Comparison of ENCODE assay signal across 17 cellular contexts in genomic region chr9:84101892-84102632, GRCh38.
DNase-seq lines count a peak whose midpoint lies in the region; ATAC-seq and TF ChIP-seq lines count a peak whose summit lies in the region.
"Had no signal": no experiment of that assay in that cellular context is flagged by ENCODE, and none has a peak within 500 bp of the region (broad histone marks: within the 10 kb centered on the region; RNA-seq: fewer than 3 reads in every experiment).

No MANE protein-coding gene starts in this region.

- H3K27ac Mint-ChIP-seq in brain (peak overlapping the region in 1 of 5 experiments; percentile 68), progenitor cell of endocrine pancreas (no peak overlapping the region)
- H3K27ac Mint-ChIP-seq: CD14-positive monocyte had no signal

- no peak overlapping the region for H3K27ac ChIP-seq in HUES6 (ENCODE audit: low read depth, low read length)
- H3K27ac ChIP-seq: colonic mucosa, right lobe of liver, tibial nerve had no signal

- DNase-seq in iPS-NIHi11 (ENCODE audit: low spot score) = peak; percentile 19
- no peak for DNase-seq in progenitor cell of endocrine pancreas (ENCODE audit: low spot score, unreplicated experiment)
- no peak for DNase-seq in cerebellum (ENCODE audit: low spot score)
- DNase-seq in NCI-H1417 treated with DMSO at 0.1 percent for 48 hours (lab: John Stamatoyannopoulos, UW) = no peak
- DNase-seq: activated CD4-positive, alpha-beta T cell treated with anti-CD3 and anti-CD28 coated beads for 4 hours; activated T-cell treated with anti-CD3 and anti-CD28 coated beads, Interleukin-2, amount 50 U/mL, for 48 hours; colonic mucosa; DMS79; NCI-H2081 treated with DMSO at 0.1 percent for 48 hours; right lobe of liver; stimulated activated CD4-positive, alpha-beta T cell treated with anti-CD3 and anti-CD28 coated beads, Interleukin-4, amount 100 ng/mL, for 1 hour; T-helper 2 cell had no signal

- H3K4me3 Mint-ChIP-seq in brain = peak overlapping the region; percentile 50 to 82 (median 59)
- peak overlapping the region; percentile 50 for H3K4me3 Mint-ChIP-seq in progenitor cell of endocrine pancreas (ENCODE audit: low read depth)

- H3K9ac ChIP-seq in HUES6 (ENCODE audit: low read length) = no peak overlapping the region

- no peaks in the 10 kb centered on the region for H3K9me3 ChIP-seq in HUES6 (ENCODE audit: control insufficient read depth, insufficient read depth, low read depth, low read length)
- H3K9me3 ChIP-seq: colonic mucosa, right lobe of liver, tibial nerve had no signal

- H3K27me3 ChIP-seq in HUES6 (ENCODE audit: control insufficient read depth, insufficient read depth, low read length) = peaks cover 54% of the 10 kb centered on the region
- H3K27me3 ChIP-seq: colonic mucosa, right lobe of liver had no signal

- H3K4me1 Mint-ChIP-seq in brain (peaks cover 42% of the 10 kb centered on the region), progenitor cell of endocrine pancreas (ENCODE audit: low read depth) (peaks cover 9% of the 10 kb centered on the region)
- H3K4me1 Mint-ChIP-seq: CD14-positive monocyte had no signal

- H3K27me3 Mint-ChIP-seq in brain (peaks cover 8% of the 10 kb centered on the region), progenitor cell of endocrine pancreas (peaks cover 41% of the 10 kb centered on the region)

- H3K9me3 Mint-ChIP-seq in brain = peaks cover 0 to 5% (median 0%) of the 10 kb centered on the region in 5 experiments
- H3K9me3 Mint-ChIP-seq in progenitor cell of endocrine pancreas (ENCODE audit: low read depth) = no peaks in the 10 kb centered on the region

- H3K4me3 ChIP-seq in HUES6 (ENCODE audit: low read depth, low read length) = peak overlapping the region; percentile 56
- H3K4me3 ChIP-seq: colonic mucosa, right lobe of liver had no signal

- H3K36me3 Mint-ChIP-seq in brain = no peaks in the 10 kb centered on the region
- no peaks in the 10 kb centered on the region for H3K36me3 Mint-ChIP-seq in progenitor cell of endocrine pancreas (ENCODE audit: insufficient read depth)
- H3K36me3 Mint-ChIP-seq: CD14-positive monocyte had no signal

- no peaks in the 10 kb centered on the region for H3K4me1 ChIP-seq in HUES6 (ENCODE audit: control insufficient read depth, insufficient read depth, low read length)
- H3K4me1 ChIP-seq: colonic mucosa, right lobe of liver had no signal

- TF ChIP-seq CTCF in brain (conservative IDR thresholded peaks at IDR 0.05) (no peak), progenitor cell of endocrine pancreas (IDR thresholded peaks at IDR 0.05; ENCODE audit: unreplicated experiment) (no peak)

- no peaks in the 10 kb centered on the region for H3K36me3 ChIP-seq in HUES6 (ENCODE audit: control insufficient read depth, insufficient read depth, low read length)
- H3K36me3 ChIP-seq: colonic mucosa, right lobe of liver, tibial nerve had no signal

- ATAC-seq in HG03439 (IDR thresholded peaks at IDR 0.05; ENCODE audit: unreplicated experiment) = no peak
